Comparison of ENCODE assay signal across 26 cellular contexts in the genomic region with DNA sequence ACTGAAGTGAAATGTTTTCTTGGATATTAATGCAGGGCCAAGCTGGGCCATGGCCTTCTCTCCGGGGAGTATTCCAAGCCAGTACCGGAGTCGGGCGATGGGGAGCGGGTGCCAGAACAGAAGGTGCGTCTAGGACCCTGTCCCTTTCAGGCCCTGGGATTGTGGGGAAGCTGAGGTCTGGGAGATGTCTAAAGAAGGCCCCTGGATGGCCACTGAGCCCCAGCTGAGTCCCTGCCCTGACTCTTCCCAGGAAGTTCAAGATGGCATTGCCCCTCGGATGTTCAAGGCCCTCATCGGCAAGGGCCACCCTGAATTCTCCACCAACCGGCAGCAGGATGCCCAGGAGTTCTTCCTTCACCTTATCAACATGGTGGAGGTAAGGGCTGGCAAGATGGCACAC. TPM values are rescaled to one million over a fixed set of nuclear protein-coding genes. Genes with fewer than 3 reads are reported as not detected.
"Had no signal": no experiment of that assay in that cellular context is flagged by ENCODE, and none has a peak within 500 bp of the region (broad histone marks: within the 10 kb centered on the region; RNA-seq: fewer than 3 reads in every experiment).

No MANE protein-coding gene starts in this region.

- H3K4me1 Mint-ChIP-seq: mesothelial cell of epicardium; natural killer cell; stimulated activated naive B cell treated with anti-CD40 and anti-IgM and Interleukin-4, amounts not matched to agents 10 μg/mL and 1 μg/mL and 100 μg/mL, for 72 hours had no signal

- ATAC-seq: natural killer cell; right lobe of liver; stimulated activated naive B cell treated with anti-CD40 and anti-IgM and Interleukin-4, amounts not matched to agents 10 μg/mL and 1 μg/mL and 100 μg/mL, for 72 hours; stimulated activated naive CD8-positive, alpha-beta T cell treated with anti-CD3 and anti-CD28 coated beads, Interleukin-15, Interleukin-2, amounts not matched to agents 100 U/mL and 50 U/mL, for 24 hours; upper lobe of right lung had no signal

- H3K9ac ChIP-seq: parathyroid adenoma had no signal

- H3K27ac Mint-ChIP-seq: mesothelial cell of epicardium; natural killer cell; stimulated activated naive B cell treated with anti-CD40 and anti-IgM and Interleukin-4, amounts not matched to agents 10 μg/mL and 1 μg/mL and 100 μg/mL, for 72 hours had no signal

- H2AFZ ChIP-seq: parathyroid adenoma had no signal

- H3K4me2 ChIP-seq: smooth muscle cell had no signal

- H3K4me3 Mint-ChIP-seq: mesothelial cell of epicardium; naive B cell; natural killer cell; stimulated activated naive B cell treated with anti-CD40 and anti-IgM and Interleukin-4, amounts not matched to agents 10 μg/mL and 1 μg/mL and 100 μg/mL, for 72 hours had no signal

- H3K27me3 ChIP-seq: neutrophil, right atrium auricular region, right lobe of liver, stomach, testis, thyroid gland, transverse colon, upper lobe of right lung had no signal

- DNase-seq: head of caudate nucleus; hippocampal formation; left ventricle myocardium inferior; mesendoderm; naive B cell; natural killer cell; occipital lobe; stimulated activated CD4-positive, alpha-beta T cell treated with anti-CD3 and anti-CD28 coated beads, Interleukin-1b, Interleukin-23, amount 100 ng/mL, for 48 hours; stimulated activated CD4-positive, alpha-beta T cell treated with anti-CD3 and anti-CD28 coated beads, Interleukin-2, amount 100 ng/mL, for 48 hours; stimulated activated CD4-positive, alpha-beta T cell treated with anti-CD3 and anti-CD28 coated beads, Interleukin-4, amount 100 ng/mL, for 4 hours; stimulated activated CD8-positive, alpha-beta memory T cell treated with anti-CD3 and anti-CD28 coated beads, Interleukin-4, amount 100 ng/mL, for 48 hours; stimulated activated naive B cell treated with anti-CD40 and anti-IgM and Interleukin-4, amounts not matched to agents 10 μg/mL and 1 μg/mL and 100 μg/mL, for 72 hours; stimulated activated naive CD8-positive, alpha-beta T cell treated with anti-CD3 and anti-CD28 coated beads, Interleukin-15, Interleukin-2, amounts not matched to agents 100 U/mL and 50 U/mL, for 24 hours; stomach; testis; thyroid gland; transverse colon; upper lobe of right lung had no signal

- H3K4me1 ChIP-seq: left ventricle myocardium inferior, parathyroid adenoma, right atrium auricular region, right lobe of liver, stomach, testis, thyroid gland, transverse colon, upper lobe of right lung had no signal

- H3K9me3 ChIP-seq: left ventricle myocardium inferior, neutrophil, right atrium auricular region, right lobe of liver, stomach, testis, thyroid gland, transverse colon, upper lobe of right lung had no signal

- FAIRE-seq: urothelium cell line had no signal

- H3K27me3 Mint-ChIP-seq: naive B cell; stimulated activated naive B cell treated with anti-CD40 and anti-IgM and Interleukin-4, amounts not matched to agents 10 μg/mL and 1 μg/mL and 100 μg/mL, for 72 hours had no signal

- H3K27ac ChIP-seq: left ventricle myocardium inferior, neutrophil, parathyroid adenoma, right atrium auricular region, right lobe of liver, stomach, testis, thyroid gland, transverse colon, upper lobe of right lung had no signal

- H3K4me3 ChIP-seq: left ventricle myocardium inferior, lung, right atrium auricular region, right lobe of liver, smooth muscle cell, stomach, testis, thyroid gland, transverse colon, upper lobe of right lung had no signal

- H3K9me3 Mint-ChIP-seq: mesothelial cell of epicardium; naive B cell; natural killer cell; stimulated activated naive B cell treated with anti-CD40 and anti-IgM and Interleukin-4, amounts not matched to agents 10 μg/mL and 1 μg/mL and 100 μg/mL, for 72 hours had no signal

RNA-seq across cellular contexts. Expression of gene GNB3, which starts 19.4 kb away (rescaled TPM):
- total RNA-seq: natural killer cell had no signal
